In the genomic region with DNA sequence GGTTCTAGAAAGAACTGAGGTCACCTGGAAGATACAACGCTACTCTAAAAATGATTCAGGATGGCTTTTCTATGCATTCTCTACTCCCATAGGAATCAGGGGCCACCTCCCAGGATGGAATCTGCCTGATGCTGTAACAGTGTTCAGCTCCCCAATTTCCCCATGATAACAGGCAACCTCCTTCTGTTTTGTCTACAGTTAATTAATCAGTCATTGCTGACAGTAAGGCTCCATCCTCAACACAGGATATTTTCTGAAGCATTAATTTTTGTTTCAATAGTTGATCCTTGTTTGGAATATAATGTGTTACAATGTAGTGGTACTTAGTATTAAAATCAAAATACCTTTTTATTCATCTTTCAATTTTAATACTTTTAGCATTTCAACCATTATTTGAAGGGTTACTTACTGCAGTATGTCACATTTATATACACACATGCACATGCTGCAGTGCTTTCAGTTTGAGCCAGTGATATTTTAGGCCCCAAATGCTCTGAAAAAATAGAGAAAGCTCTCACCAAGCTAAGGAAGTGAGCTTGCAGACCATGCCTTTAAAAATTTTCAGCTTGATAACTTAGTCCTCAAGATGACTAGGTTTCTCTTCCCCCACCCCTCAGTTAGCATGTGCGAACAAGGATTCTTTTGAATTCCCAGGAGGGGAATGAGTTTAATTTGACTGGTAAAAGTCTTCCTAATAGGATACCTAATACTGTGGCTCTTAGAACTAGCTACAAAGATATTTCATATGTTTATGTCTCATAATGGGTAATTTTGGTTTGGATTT, we compare ENCODE assay signal across 8 cellular contexts. TPM values are rescaled to one million over a fixed set of nuclear protein-coding genes. Genes with fewer than 3 reads are reported as not detected.
A peak's percentile ranks its signal among the peaks of the same experiment; 100 is the strongest.
DNase-seq lines count a peak whose midpoint lies in the region; ATAC-seq, FAIRE-seq and TF ChIP-seq lines count a peak whose summit lies in the region.

No MANE protein-coding gene starts in this region.

- H3K4me3 ChIP-seq in mucosa of rectum (ENCODE audit: low read length in 2 of 2), result peak overlapping the region in 1 of 2 donors; percentile 79

- peak; percentile 35 for ATAC-seq in GM21717 (IDR thresholded peaks at IDR 0.05; ENCODE audit: unreplicated experiment)

- no peak for DNase-seq in GM18507 (ENCODE audit: extremely low spot score, insufficient read length, low read depth)
- DNase-seq in NAMALWA (ENCODE audit: low spot score), result peak; percentile 73
- DNase-seq in erythroblast (lab: John Stamatoyannopoulos, UW), result no peak
- no peak for DNase-seq in DMS53 (lab: John Stamatoyannopoulos, UW)
- DNase-seq in SK-N-DZ (ENCODE audit: low spot score), result no peak
- no peak for DNase-seq in GOT3 (lab: John Stamatoyannopoulos, UW)

- FAIRE-seq in GM18507 (lab: Jason Lieb, UNC), result peak; percentile 21

- no peak for TF ChIP-seq POLR2A in erythroblast (IDR thresholded peaks at IDR 0.05; ENCODE audit: low read length)

- peaks cover 2 to 6% of the 10 kb centered on the region in 2 donors for H3K4me1 ChIP-seq in mucosa of rectum (ENCODE audit: control insufficient read depth in 2 of 2, insufficient read depth in 2 of 2, low read length in 2 of 2)

- H3K36me3 ChIP-seq in mucosa of rectum (ENCODE audit: control insufficient read depth in 2 of 2, insufficient read depth in 2 of 2, low read length in 2 of 2), result peaks cover 0 to 6% of the 10 kb centered on the region in 2 donors

- peak overlapping the region; percentile 70 to 71 for H3K27ac ChIP-seq in mucosa of rectum (ENCODE audit: low read depth in 2 of 2, low read length in 2 of 2)

- H3K9me3 ChIP-seq in mucosa of rectum (ENCODE audit: control insufficient read depth in 2 of 2, low read length in 2 of 2), result no peaks in the 10 kb centered on the region

- peak overlapping the region in 1 of 2 donors; percentile 43 for H3K9ac ChIP-seq in mucosa of rectum (ENCODE audit: low read depth in 1 of 2, low read length in 2 of 2)

- no peaks in the 10 kb centered on the region for H3K27me3 ChIP-seq in mucosa of rectum (ENCODE audit: control insufficient read depth in 2 of 2, insufficient read depth in 2 of 2, low read length in 2 of 2)

RNA-seq across cellular contexts. Expression of a gene that starts 0.6 kb away (rescaled TPM):
- not detected in 2 replicates for polyA plus RNA-seq in SK-N-DZ (2014; cell fraction: cytosol; rRNA removed)
- not detected in 2 replicates for polyA plus RNA-seq in SK-N-DZ (2014; cell fraction: nucleus; rRNA removed)
